ENCODE assay signal across 21 cellular contexts in the genomic region with DNA sequence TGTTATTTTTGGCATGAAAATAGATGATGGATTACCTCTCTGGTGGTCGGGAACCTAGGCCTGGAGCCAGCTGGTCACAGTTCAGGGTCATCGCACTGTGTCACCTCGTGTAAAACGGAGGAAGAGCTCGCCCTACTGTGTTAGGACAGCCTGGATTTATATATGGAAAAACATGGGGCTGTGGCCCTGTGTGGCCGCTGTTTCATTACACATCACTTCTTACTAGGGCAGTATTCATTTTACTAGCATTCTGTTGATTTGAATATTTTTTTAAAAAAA.
"Had no signal": no experiment of that assay in that cellular context is flagged by ENCODE, and none has a peak within 500 bp of the region (broad histone marks: within the 10 kb centered on the region; RNA-seq: fewer than 3 reads in every experiment).

No MANE protein-coding gene starts in this region.

- H3K27ac Mint-ChIP-seq: activated CD4-positive, alpha-beta memory T cell treated with anti-CD3 and anti-CD28 coated beads for 36 hours; activated naive CD4-positive, alpha-beta T cell treated with anti-CD3 and anti-CD28 coated beads, Interleukin-2, amount 50 U/mL, for 24 hours; activated T-cell treated with anti-CD3 and anti-CD28 coated beads, Interleukin-2, amount 50 U/mL, for 72 hours; endodermal cell; memory B cell; naive thymus-derived CD4-positive, alpha-beta T cell had no signal

- ATAC-seq: activated T-cell treated with anti-CD3 and anti-CD28 coated beads, Interleukin-2, amount 50 U/mL, for 72 hours; gastrocnemius medialis; left colon; naive thymus-derived CD4-positive, alpha-beta T cell; SK-N-SH treated with all-trans-retinoic acid at 6 μM for 48 hours; upper lobe of right lung had no signal

- H3K4me3 ChIP-seq: ascending aorta, breast epithelium, coronary artery, esophagus squamous epithelium, gastrocnemius medialis, heart left ventricle, skin epidermis, upper lobe of right lung had no signal

- H2AFZ ChIP-seq: parathyroid adenoma had no signal

- H3K36me3 Mint-ChIP-seq: activated CD4-positive, alpha-beta memory T cell treated with anti-CD3 and anti-CD28 coated beads for 36 hours; activated naive CD4-positive, alpha-beta T cell treated with anti-CD3 and anti-CD28 coated beads, Interleukin-2, amount 50 U/mL, for 24 hours had no signal

- H3K4me1 Mint-ChIP-seq: endodermal cell had no signal

- H3K36me3 ChIP-seq: ascending aorta, breast epithelium, esophagus squamous epithelium, gastrocnemius medialis, heart left ventricle, upper lobe of right lung had no signal

- H3K9me3 ChIP-seq: ascending aorta, breast epithelium, esophagus squamous epithelium, gastrocnemius medialis, heart left ventricle, upper lobe of right lung had no signal

- H3K9ac ChIP-seq: parathyroid adenoma had no signal

- DNase-seq: activated CD4-positive, alpha-beta memory T cell treated with anti-CD3 and anti-CD28 coated beads for 36 hours; activated CD4-positive, alpha-beta T cell treated with anti-CD3 and anti-CD28 coated beads for 48 hours; activated gamma-delta T cell treated with Interleukin-2 at 50 U/mL for 16 hours; activated T-cell treated with anti-CD3 and anti-CD28 coated beads, Interleukin-2, amount 50 U/mL, for 72 hours; endodermal cell; esophagus squamous epithelium; gastrocnemius medialis; left colon; naive thymus-derived CD4-positive, alpha-beta T cell; stimulated activated CD4-positive, alpha-beta T cell treated with anti-CD3 and anti-CD28 coated beads, Interleukin-15, amount 100 ng/mL, for 24 hours; stimulated activated naive CD4-positive, alpha-beta T cell treated with Interleukin-2 at 50 U/mL for 16 hours had no signal

- H3K27me3 Mint-ChIP-seq: activated naive CD4-positive, alpha-beta T cell treated with anti-CD3 and anti-CD28 coated beads, Interleukin-2, amount 50 U/mL, for 24 hours had no signal

- H3K27ac ChIP-seq: ascending aorta, breast epithelium, coronary artery, esophagus squamous epithelium, gastrocnemius medialis, heart left ventricle, parathyroid adenoma, upper lobe of right lung had no signal

- H3K4me3 Mint-ChIP-seq: activated CD4-positive, alpha-beta memory T cell treated with anti-CD3 and anti-CD28 coated beads for 36 hours; activated naive CD4-positive, alpha-beta T cell treated with anti-CD3 and anti-CD28 coated beads, Interleukin-2, amount 50 U/mL, for 24 hours; activated T-cell treated with anti-CD3 and anti-CD28 coated beads, Interleukin-2, amount 50 U/mL, for 72 hours; endodermal cell; memory B cell; naive thymus-derived CD4-positive, alpha-beta T cell had no signal

- H3K27me3 ChIP-seq: ascending aorta had no signal

- H3K9me3 Mint-ChIP-seq: activated CD4-positive, alpha-beta memory T cell treated with anti-CD3 and anti-CD28 coated beads for 36 hours; activated naive CD4-positive, alpha-beta T cell treated with anti-CD3 and anti-CD28 coated beads, Interleukin-2, amount 50 U/mL, for 24 hours; activated T-cell treated with anti-CD3 and anti-CD28 coated beads, Interleukin-2, amount 50 U/mL, for 72 hours; endodermal cell; memory B cell; naive thymus-derived CD4-positive, alpha-beta T cell had no signal

- H3K4me1 ChIP-seq: breast epithelium, gastrocnemius medialis, parathyroid adenoma, upper lobe of right lung had no signal
